9 cellular contexts compared by ENCODE assay signal in genomic region chr11:8809605-8810272, GRCh38.
DNase-seq lines count a peak whose midpoint lies in the region; ATAC-seq and TF ChIP-seq lines count a peak whose summit lies in the region.
"Had no signal": no experiment of that assay in that cellular context is flagged by ENCODE, and none has a peak within 500 bp of the region (broad histone marks: within the 10 kb centered on the region; RNA-seq: fewer than 3 reads in every experiment).

No MANE protein-coding gene starts in this region.

- peak overlapping the region; percentile 98 for H3K9ac ChIP-seq in muscle layer of colon (ENCODE audit: low read length)

- ATAC-seq in Right ventricle myocardium inferior, result peak; percentile 6

- no peak for DNase-seq in Right ventricle myocardium inferior (ENCODE audit: missing footprints)
- DNase-seq in cardiac septum (ENCODE audit: low spot score), result no peak
- no peak for DNase-seq in epithelial cell of prostate (ENCODE audit: low read depth, low spot score)
- DNase-seq in vagina (ENCODE audit: extremely low spot score in 2 of 2), result no peak
- no peak for DNase-seq in stimulated activated CD4-positive, alpha-beta T cell treated with anti-CD3 and anti-CD28 coated beads, Interleukin-15, amount 100 ng/mL, for 24 hours
- DNase-seq in amniotic stem cell (lab: John Stamatoyannopoulos, UW), result no peak
- no peak for DNase-seq in epidermal melanocyte (ENCODE audit: insufficient read length, low spot score)
- DNase-seq: CD4-positive, alpha-beta memory T cell had no signal

- no peaks in the 10 kb centered on the region for H3K36me3 ChIP-seq in muscle layer of colon (ENCODE audit: insufficient read depth, low read length)
- H3K36me3 ChIP-seq in vagina, result no peaks in the 10 kb centered on the region

- no peaks in the 10 kb centered on the region for H3K27me3 ChIP-seq in muscle layer of colon (ENCODE audit: control insufficient read depth in 1 of 2, insufficient read depth in 2 of 2, low read length in 2 of 2)
- H3K27me3 ChIP-seq in vagina, result no peaks in the 10 kb centered on the region

- H3K4me1 ChIP-seq in muscle layer of colon (ENCODE audit: insufficient read depth, low read length) (peaks cover 76% of the 10 kb centered on the region), vagina (peaks cover 80% of the 10 kb centered on the region)

- peak overlapping the region; percentile 93 for H3K27ac ChIP-seq in epithelial cell of prostate
- H3K27ac ChIP-seq in muscle layer of colon (ENCODE audit: low read depth, low read length), result peak overlapping the region; percentile 87
- H3K27ac ChIP-seq in vagina, result peak overlapping the region; percentile 90

- intact Hi-C loops in Right ventricle myocardium inferior (cut with DNase I) (loop anchor here (2.0 to 10.0 kb wide), 5 partner anchors 37 to 155 kb away; partner anchors contain the start of gene TMEM9B), cardiac septum (cut with DNase I) (loop anchor here (5.0 to 10.0 kb wide), 4 partner anchors 42 to 205 kb away; partner anchors contain the start of gene TMEM9B), vagina (cut with DNase I) (loop anchor here (5.0 kb wide), 2 partner anchors 97 to 122 kb away; no protein-coding TSS in a partner anchor)

- H3K9me3 ChIP-seq in muscle layer of colon (ENCODE audit: low read length), result no peaks in the 10 kb centered on the region
- no peaks in the 10 kb centered on the region for H3K9me3 ChIP-seq in vagina

- H3K4me3 ChIP-seq in muscle layer of colon (ENCODE audit: low read depth in 1 of 2, low read length in 2 of 2), result peak overlapping the region; percentile 76 to 86
- peak overlapping the region; percentile 56 to 59 for H3K4me3 ChIP-seq in vagina

- no peak for TF ChIP-seq CTCF in vagina (IDR thresholded peaks at IDR 0.05)

- no peak for TF ChIP-seq POLR2A in vagina (IDR thresholded peaks at IDR 0.05)
